Comparison of ENCODE assay signal across 9 cellular contexts in genomic region chr16:49854227-49855203, GRCh38. TPM values are rescaled to one million over a fixed set of nuclear protein-coding genes. Genes with fewer than 3 reads are reported as not detected.
DNase-seq lines count a peak whose midpoint lies in the region; ATAC-seq and TF ChIP-seq lines count a peak whose summit lies in the region.
"Had no signal": no experiment of that assay in that cellular context is flagged by ENCODE, and none has a peak within 500 bp of the region (broad histone marks: within the 10 kb centered on the region; RNA-seq: fewer than 3 reads in every experiment).

No MANE protein-coding gene starts in this region.

- H4K20me1 ChIP-seq in GM23338 (replicated peaks; ENCODE audit: insufficient read depth) (peaks cover 27% of the 10 kb centered on the region), SU-DHL-6 (ENCODE audit: low read depth, low read length) (no peaks in the 10 kb centered on the region)

- H3K27ac ChIP-seq in GM23338 (ENCODE audit: low read depth) (peak overlapping the region; percentile 74), SU-DHL-6 (ENCODE audit: low read depth, low read length) (no peak overlapping the region)

- H3K9me2 ChIP-seq in GM23338 (ENCODE audit: insufficient read depth), result no peaks in the 10 kb centered on the region
- H3K9me2 ChIP-seq in SU-DHL-6 (replicated peaks; ENCODE audit: insufficient read depth, low read length), result no peaks in the 10 kb centered on the region

- peak overlapping the region; percentile 95 for H3K4me2 ChIP-seq in GM23338
- H3K4me2 ChIP-seq in SU-DHL-6 (ENCODE audit: low read depth, low read length, poor library complexity, severe bottlenecking), result peak overlapping the region; percentile 96

- H3K27ac Mint-ChIP-seq in GM23338 (peak overlapping the region; percentile 85), glutamatergic neuron (ENCODE audit: unreplicated experiment) (peak overlapping the region; percentile 97), progenitor cell of endocrine pancreas (peak overlapping the region; percentile 92)

- H3F3A ChIP-seq in GM23338 (replicated peaks; ENCODE audit: low read depth) (0 out of 2 replicates have a peak, but pooled peaks cover 10% of the 10 kb centered on the region), SU-DHL-6 (ENCODE audit: insufficient read depth) (no peaks in the 10 kb centered on the region)

- H3K4me3 Mint-ChIP-seq in GM23338 (peak overlapping the region; percentile 85), glutamatergic neuron (ENCODE audit: unreplicated experiment) (peak overlapping the region; percentile 99), progenitor cell of endocrine pancreas (ENCODE audit: low read depth) (peak overlapping the region; percentile 85)

- no peaks in the 10 kb centered on the region for H3K9me3 ChIP-seq in SU-DHL-6 (ENCODE audit: insufficient read depth, low read length)

- H3K36me3 Mint-ChIP-seq in GM23338 (ENCODE audit: low read depth), result peaks cover 9% of the 10 kb centered on the region; the same call in 2 of the 3 replicates
- no peaks in the 10 kb centered on the region for H3K36me3 Mint-ChIP-seq in glutamatergic neuron (ENCODE audit: unreplicated experiment)
- H3K36me3 Mint-ChIP-seq in progenitor cell of endocrine pancreas (ENCODE audit: insufficient read depth), result no peaks in the 10 kb centered on the region

- H3K9me3 Mint-ChIP-seq in GM23338 (no peaks in the 10 kb centered on the region; the same call in 2 of the 3 replicates), glutamatergic neuron (ENCODE audit: unreplicated experiment) (peaks cover 17% of the 10 kb centered on the region), progenitor cell of endocrine pancreas (ENCODE audit: low read depth) (no peaks in the 10 kb centered on the region)

- H3K4me1 Mint-ChIP-seq in GM23338 (peaks cover 52% of the 10 kb centered on the region), glutamatergic neuron (ENCODE audit: low read depth, unreplicated experiment) (peaks cover 36% of the 10 kb centered on the region), progenitor cell of endocrine pancreas (ENCODE audit: low read depth) (peaks cover 51% of the 10 kb centered on the region)

- ATAC-seq in GM23338, result peak; percentile 10

- H3K4me3 ChIP-seq in GM23338, result peak overlapping the region; percentile 90
- peak overlapping the region; percentile 62 for H3K4me3 ChIP-seq in SU-DHL-6 (ENCODE audit: insufficient read depth, low read length, poor library complexity, severe bottlenecking)

- no peaks in the 10 kb centered on the region for H3K36me3 ChIP-seq in GM23338 (ENCODE audit: insufficient read depth)
- H3K36me3 ChIP-seq in SU-DHL-6 (ENCODE audit: low read length), result no peaks in the 10 kb centered on the region

- peaks cover 46% of the 10 kb centered on the region for H3K4me1 ChIP-seq in GM23338 (ENCODE audit: insufficient read depth)

- H3K79me2 ChIP-seq in GM23338 (replicated peaks; ENCODE audit: insufficient read depth) (peaks cover 54% of the 10 kb centered on the region), SU-DHL-6 (ENCODE audit: insufficient read depth, low read length) (no peaks in the 10 kb centered on the region)

- H3K27me3 ChIP-seq in GM23338 (ENCODE audit: insufficient read depth) (peaks cover 21% of the 10 kb centered on the region), SU-DHL-6 (ENCODE audit: low read length) (no peaks in the 10 kb centered on the region)

- H3K27me3 Mint-ChIP-seq in GM23338 (ENCODE audit: insufficient read depth, low read depth, poor library complexity) (peaks cover 20% of the 10 kb centered on the region), glutamatergic neuron (ENCODE audit: unreplicated experiment) (peaks cover 14% of the 10 kb centered on the region), progenitor cell of endocrine pancreas (no peaks in the 10 kb centered on the region)

- DNase-seq in COLO668 (lab: John Stamatoyannopoulos, UW; ENCODE audit: unreplicated experiment) (peak; percentile 40), GM23338 (ENCODE audit: low spot score) (peak; percentile 74), glutamatergic neuron (peak; percentile 58), progenitor cell of endocrine pancreas (ENCODE audit: low spot score, unreplicated experiment) (peak; percentile 45), UCSD-AML1 (lab: John Stamatoyannopoulos, UW; ENCODE audit: unreplicated experiment) (no peak), GDM1 (lab: John Stamatoyannopoulos, UW) (no peak)
- DNase-seq in activated effector memory CD4-positive, alpha-beta T cell treated with Interleukin-2 at 50 U/mL for 16 hours, result no peak

- H2AFZ ChIP-seq in GM23338 (no peak overlapping the region; the same call in 1 of the 2 replicates), SU-DHL-6 (ENCODE audit: low read depth, low read length, severe bottlenecking) (no peak overlapping the region)

- TF ChIP-seq CTCF in GM23338 (conservative IDR thresholded peaks at IDR 0.05; ENCODE audit: low read depth in 2 of 2) (no peak), SU-DHL-6 (IDR thresholded peaks at IDR 0.05; ENCODE audit: insufficient read depth, low read length, poor library complexity, severe bottlenecking) (no peak), glutamatergic neuron (IDR thresholded peaks at IDR 0.05; ENCODE audit: partially characterized antibody, unreplicated experiment) (no peak), progenitor cell of endocrine pancreas (IDR thresholded peaks at IDR 0.05; ENCODE audit: unreplicated experiment) (no peak)

- H3K9ac ChIP-seq in SU-DHL-6 (ENCODE audit: low read length), result peak overlapping the region; percentile 68

TF ChIP-seq in GM23338, 12 proteins besides CTCF, POLR2A, EP300 and RAD21:
- TF ChIP-seq EZH2 (IDR thresholded peaks at IDR 0.05; ENCODE audit: low read depth, unreplicated experiment) (no peak), ZNF331 (CRISPR knock-in tag; IDR thresholded peaks at IDR 0.05; ENCODE audit: low read depth) (no peak), NANOG (IDR thresholded peaks at IDR 0.05; ENCODE audit: borderline replicate concordance) (no peak), JUNB (IDR thresholded peaks at IDR 0.05; ENCODE audit: unreplicated experiment) (no peak), CREB1 (CRISPR knock-in tag; IDR thresholded peaks at IDR 0.05; ENCODE audit: low read depth) (no peak), STAT1 (IDR thresholded peaks at IDR 0.05; ENCODE audit: unreplicated experiment) (no peak), ZNF114 (CRISPR knock-in tag; IDR thresholded peaks at IDR 0.05) (no peak), POLR2AphosphoS5 (IDR thresholded peaks at IDR 0.05; ENCODE audit: low read depth) (no peak), EZH2phosphoT487 (IDR thresholded peaks at IDR 0.05; ENCODE audit: unreplicated experiment) (no peak), REST (IDR thresholded peaks at IDR 0.05; ENCODE audit: unreplicated experiment) (no peak), ETS1 (IDR thresholded peaks at IDR 0.05) (no peak)

RNA-seq across cellular contexts. Expression of gene ZNF423, which starts 1.4 kb away (rescaled TPM):
- 39.6 and 41.8 TPM in 2 replicates for total RNA-seq in GM23338 (2014; rRNA removed; shearing (Covaris generic))
- polyA plus RNA-seq in GM23338 (2016; fragmentation: Nextera tagmentation; extraction: Ambion mirVana), result 14.9 and 15.2 TPM in 2 replicates
- total RNA-seq in glutamatergic neuron (ENCODE audit: unreplicated experiment) (149 TPM), progenitor cell of endocrine pancreas (47.7 and 49.8 TPM in 2 replicates)
- total RNA-seq: NCI-H460 had no signal

Comparison
In these comparisons a context has a peak if more than half of its experiments do, and no peak if none do; other contexts are left out.
1. DNase-seq: peak in COLO668 (single experiment), GM23338 (single experiment), glutamatergic neuron (single experiment) and progenitor cell of endocrine pancreas (single experiment); none in UCSD-AML1 (single experiment), activated effector memory CD4-positive, alpha-beta T cell treated with Interleukin-2 at 50 U/mL for 16 hours (single experiment) and GDM1 (single experiment).
2. Peak in every context shown above with its lines, with median percentiles within 50 percentile points of each other: H3K27ac Mint-ChIP-seq and H3K4me3 Mint-ChIP-seq.